ENCODE assay signal across 34 cellular contexts in genomic region chr13:106941779-106942178, GRCh38.
"Had no signal": no experiment of that assay in that cellular context is flagged by ENCODE, and none has a peak within 500 bp of the region (broad histone marks: within the 10 kb centered on the region; RNA-seq: fewer than 3 reads in every experiment).

No MANE protein-coding gene starts in this region.

- H3K4me1 Mint-ChIP-seq: activated CD4-positive, alpha-beta T cell treated with anti-CD3 and anti-CD28 coated beads for 36 hours; activated CD4-positive, alpha-beta T cell treated with anti-CD3 and anti-CD28 coated beads, Interleukin-2, amount 10 ng/mL, durations not matched to agents 24 days and 14 days; activated CD8-positive, alpha-beta memory T cell treated with anti-CD3 and anti-CD28 coated beads, Interleukin-2, amount 10 ng/mL, durations not matched to agents 7 days and 5 days; activated naive CD4-positive, alpha-beta T cell treated with anti-CD3 and anti-CD28 coated beads, Interleukin-2, amount 50 U/mL, for 24 hours; activated naive CD8-positive, alpha-beta T cell treated with anti-CD3 and anti-CD28 coated beads for 36 hours; activated naive CD8-positive, alpha-beta T cell treated with anti-CD3 and anti-CD28 coated beads, Interleukin-2, amount 50 U/mL, for 24 hours; activated T-helper 17 cell treated with anti-CD3 and anti-CD28 coated beads, Interleukin-2, amount 50 U/mL, for 72 hours; brain had no signal

- H3K4me3 ChIP-seq: adrenal gland, breast epithelium, cardiac muscle cell, colonic mucosa, esophagus squamous epithelium had no signal

- H3K27ac ChIP-seq: adrenal gland, breast epithelium, cardiac muscle cell, colonic mucosa, epithelial cell of prostate, esophagus squamous epithelium had no signal

- H3K27me3 Mint-ChIP-seq: activated CD4-positive, alpha-beta T cell treated with anti-CD3 and anti-CD28 coated beads, Interleukin-2, amount 10 ng/mL, durations not matched to agents 24 days and 14 days; activated CD8-positive, alpha-beta memory T cell treated with anti-CD3 and anti-CD28 coated beads, Interleukin-2, amount 10 ng/mL, durations not matched to agents 7 days and 5 days; activated naive CD8-positive, alpha-beta T cell treated with anti-CD3 and anti-CD28 coated beads, Interleukin-2, amount 50 U/mL, for 24 hours; brain had no signal

- H3K27me3 ChIP-seq: adrenal gland, breast epithelium, cardiac muscle cell, colonic mucosa, esophagus squamous epithelium had no signal

- H3K9me3 ChIP-seq: adrenal gland, breast epithelium, colonic mucosa, esophagus squamous epithelium had no signal

- H3K4me3 Mint-ChIP-seq: activated CD4-positive, alpha-beta memory T cell treated with anti-CD3 and anti-CD28 coated beads for 36 hours; activated CD4-positive, alpha-beta T cell treated with anti-CD3 and anti-CD28 coated beads for 36 hours; activated CD4-positive, alpha-beta T cell treated with anti-CD3 and anti-CD28 coated beads, Interleukin-2, amount 10 ng/mL, durations not matched to agents 24 days and 14 days; activated CD8-positive, alpha-beta memory T cell treated with anti-CD3 and anti-CD28 coated beads, Interleukin-2, amount 10 ng/mL, durations not matched to agents 7 days and 5 days; activated CD8-positive, alpha-beta T cell treated with anti-CD3 and anti-CD28 coated beads, Interleukin-2, amount 10 ng/mL, durations not matched to agents 7 days and 5 days; activated naive CD4-positive, alpha-beta T cell treated with anti-CD3 and anti-CD28 coated beads, Interleukin-2, amount 50 U/mL, for 24 hours; activated naive CD8-positive, alpha-beta T cell treated with anti-CD3 and anti-CD28 coated beads for 36 hours; activated naive CD8-positive, alpha-beta T cell treated with anti-CD3 and anti-CD28 coated beads, Interleukin-2, amount 50 U/mL, for 24 hours; activated T-helper 17 cell treated with anti-CD3 and anti-CD28 coated beads, Interleukin-2, amount 50 U/mL, for 72 hours; brain had no signal

- FAIRE-seq: endometrium, endothelial cell of umbilical vein had no signal

- H3K36me3 ChIP-seq: adrenal gland, breast epithelium, cardiac muscle cell, colonic mucosa, esophagus squamous epithelium had no signal

- H3K36me3 Mint-ChIP-seq: activated CD4-positive, alpha-beta memory T cell treated with anti-CD3 and anti-CD28 coated beads for 36 hours; activated CD8-positive, alpha-beta memory T cell treated with anti-CD3 and anti-CD28 coated beads, Interleukin-2, amount 10 ng/mL, durations not matched to agents 7 days and 5 days; activated naive CD4-positive, alpha-beta T cell treated with anti-CD3 and anti-CD28 coated beads, Interleukin-2, amount 50 U/mL, for 24 hours; activated naive CD8-positive, alpha-beta T cell treated with anti-CD3 and anti-CD28 coated beads for 36 hours; brain had no signal

- ATAC-seq: activated CD4-positive, alpha-beta T cell treated with anti-CD3 and anti-CD28 coated beads for 36 hours; activated CD8-positive, alpha-beta memory T cell treated with anti-CD3 and anti-CD28 coated beads, Interleukin-2, amount 10 ng/mL, durations not matched to agents 7 days and 5 days; activated CD8-positive, alpha-beta T cell treated with anti-CD3 and anti-CD28 coated beads, Interleukin-2, amount 10 ng/mL, durations not matched to agents 7 days and 5 days; activated naive CD8-positive, alpha-beta T cell treated with anti-CD3 and anti-CD28 coated beads, Interleukin-2, amount 50 U/mL, for 24 hours; activated T-helper 17 cell treated with anti-CD3 and anti-CD28 coated beads, Interleukin-2, amount 50 U/mL, for 72 hours had no signal

- DNase-seq: activated CD4-positive, alpha-beta memory T cell treated with anti-CD3 and anti-CD28 coated beads for 36 hours; activated CD4-positive, alpha-beta T cell treated with anti-CD3 and anti-CD28 coated beads for 36 hours; activated CD4-positive, alpha-beta T cell treated with anti-CD3 and anti-CD28 coated beads, Interleukin-2, amount 10 ng/mL, durations not matched to agents 24 days and 14 days; activated CD4-positive, CD25-positive, alpha-beta regulatory T cell; activated CD4-positive, CD25-positive, alpha-beta regulatory T cell treated with anti-CD3 and anti-CD28 coated beads, Interleukin-2, amount 50 U/mL, for 72 hours; activated CD8-positive, alpha-beta memory T cell treated with anti-CD3 and anti-CD28 coated beads, Interleukin-2, amount 10 ng/mL, durations not matched to agents 7 days and 5 days; activated CD8-positive, alpha-beta memory T cell treated with anti-CD3 and anti-CD28 coated beads, Interleukin-2, amount 50 U/mL, for 4 hours; activated CD8-positive, alpha-beta T cell treated with anti-CD3 and anti-CD28 coated beads, Interleukin-2, amount 10 ng/mL, durations not matched to agents 7 days and 5 days; activated effector memory CD4-positive, alpha-beta T cell treated with Interleukin-2 at 50 U/mL for 16 hours; activated gamma-delta T cell treated with Interleukin-2 at 50 U/mL for 16 hours; activated naive CD4-positive, alpha-beta T cell treated with Interleukin-2 at 50 U/mL for 16 hours; activated naive CD8-positive, alpha-beta T cell treated with anti-CD3 and anti-CD28 coated beads for 36 hours; activated naive CD8-positive, alpha-beta T cell treated with anti-CD3 and anti-CD28 coated beads, Interleukin-2, amount 50 U/mL, for 24 hours; activated T-cell treated with anti-CD3 and anti-CD28 coated beads, Interleukin-2, amount 50 U/mL, for 1 hour; adrenal gland; amygdala; aorta; central memory CD4-positive, alpha-beta T cell; cerebellar nuclear complex; colonic mucosa; effector CD8-positive, alpha-beta T cell; esophagus squamous epithelium; foreskin melanocyte; head of caudate nucleus; hippocampal formation; T-helper 2 cell had no signal

- H3K9me3 Mint-ChIP-seq: activated CD4-positive, alpha-beta memory T cell treated with anti-CD3 and anti-CD28 coated beads for 36 hours; activated CD4-positive, alpha-beta T cell treated with anti-CD3 and anti-CD28 coated beads, Interleukin-2, amount 10 ng/mL, durations not matched to agents 24 days and 14 days; activated naive CD4-positive, alpha-beta T cell treated with anti-CD3 and anti-CD28 coated beads, Interleukin-2, amount 50 U/mL, for 24 hours; activated naive CD8-positive, alpha-beta T cell treated with anti-CD3 and anti-CD28 coated beads for 36 hours; activated naive CD8-positive, alpha-beta T cell treated with anti-CD3 and anti-CD28 coated beads, Interleukin-2, amount 50 U/mL, for 24 hours; activated T-helper 17 cell treated with anti-CD3 and anti-CD28 coated beads, Interleukin-2, amount 50 U/mL, for 72 hours; brain had no signal

- H3K4me1 ChIP-seq: adrenal gland, breast epithelium, colonic mucosa, esophagus squamous epithelium had no signal
